In the genomic region with DNA sequence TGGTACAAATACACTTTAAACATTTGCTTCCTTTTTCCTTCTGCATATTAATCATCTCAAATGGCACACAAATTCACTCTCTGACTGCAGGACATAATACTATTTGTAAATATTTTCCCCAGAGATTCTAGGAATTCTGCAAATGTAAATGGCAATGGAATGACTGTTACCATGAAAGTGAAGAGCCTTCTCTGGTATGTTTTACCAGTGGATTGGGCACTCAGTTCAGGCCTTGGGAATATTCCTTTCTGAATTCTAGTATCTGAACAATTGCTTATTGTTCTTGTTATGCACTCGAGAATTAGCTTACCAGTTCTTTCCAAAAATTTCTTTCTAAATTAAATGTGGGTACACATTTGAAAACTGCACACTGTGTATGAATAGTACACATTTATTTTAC, we compare ENCODE assay signal across 14 cellular contexts.
"Had no signal": no experiment of that assay in that cellular context is flagged by ENCODE, and none has a peak within 500 bp of the region (broad histone marks: within the 10 kb centered on the region; RNA-seq: fewer than 3 reads in every experiment).

No MANE protein-coding gene starts in this region.

- H3K27ac ChIP-seq: ascending aorta, lower lobe of right lung, neutrophil, right atrium auricular region, transverse colon had no signal

- H3K27ac Mint-ChIP-seq: activated CD4-positive, alpha-beta memory T cell treated with anti-CD3 and anti-CD28 coated beads, Interleukin-2, amount 10 ng/mL, durations not matched to agents 7 days and 5 days; activated T-cell treated with anti-CD3 and anti-CD28 coated beads, Interleukin-2, amount 50 U/mL, for 72 hours; immature natural killer cell; naive thymus-derived CD4-positive, alpha-beta T cell; stimulated activated effector memory CD8-positive, alpha-beta T cell treated with anti-CD3 and anti-CD28 coated beads, Interleukin-12 subunit alpha, Interleukin-12 subunit beta, amount 100 ng/mL, for 72 hours had no signal

- H3K27me3 ChIP-seq: ascending aorta, neutrophil, right atrium auricular region, transverse colon had no signal

- H3K4me3 ChIP-seq: ascending aorta, lower lobe of right lung, right atrium auricular region, transverse colon had no signal

- H3K4me1 Mint-ChIP-seq: activated CD4-positive, alpha-beta memory T cell treated with anti-CD3 and anti-CD28 coated beads, Interleukin-2, amount 10 ng/mL, durations not matched to agents 7 days and 5 days; immature natural killer cell; stimulated activated effector memory CD8-positive, alpha-beta T cell treated with anti-CD3 and anti-CD28 coated beads, Interleukin-12 subunit alpha, Interleukin-12 subunit beta, amount 100 ng/mL, for 72 hours had no signal

- H3K9me3 Mint-ChIP-seq: activated CD4-positive, alpha-beta memory T cell treated with anti-CD3 and anti-CD28 coated beads, Interleukin-2, amount 10 ng/mL, durations not matched to agents 7 days and 5 days; activated T-cell treated with anti-CD3 and anti-CD28 coated beads, Interleukin-2, amount 50 U/mL, for 72 hours; immature natural killer cell; naive thymus-derived CD4-positive, alpha-beta T cell; stimulated activated effector memory CD8-positive, alpha-beta T cell treated with anti-CD3 and anti-CD28 coated beads, Interleukin-12 subunit alpha, Interleukin-12 subunit beta, amount 100 ng/mL, for 72 hours had no signal

- DNase-seq: activated CD4-positive, alpha-beta memory T cell treated with anti-CD3 and anti-CD28 coated beads, Interleukin-2, amount 10 ng/mL, durations not matched to agents 7 days and 5 days; activated CD4-positive, alpha-beta T cell treated with anti-CD3 and anti-CD28 coated beads for 1 hour; activated naive CD4-positive, alpha-beta T cell; activated T-cell treated with anti-CD3 and anti-CD28 coated beads, Interleukin-2, amount 50 U/mL, for 72 hours; immature natural killer cell; left cardiac atrium; lower lobe of right lung; naive thymus-derived CD4-positive, alpha-beta T cell; T-helper 9 cell; transverse colon had no signal

- H3K27me3 Mint-ChIP-seq: activated CD4-positive, alpha-beta memory T cell treated with anti-CD3 and anti-CD28 coated beads, Interleukin-2, amount 10 ng/mL, durations not matched to agents 7 days and 5 days; naive thymus-derived CD4-positive, alpha-beta T cell had no signal

- H3K9me3 ChIP-seq: ascending aorta, lower lobe of right lung, neutrophil, right atrium auricular region, transverse colon had no signal

- H3K4me3 Mint-ChIP-seq: activated CD4-positive, alpha-beta memory T cell treated with anti-CD3 and anti-CD28 coated beads, Interleukin-2, amount 10 ng/mL, durations not matched to agents 7 days and 5 days; activated T-cell treated with anti-CD3 and anti-CD28 coated beads, Interleukin-2, amount 50 U/mL, for 72 hours; immature natural killer cell; naive thymus-derived CD4-positive, alpha-beta T cell; stimulated activated effector memory CD8-positive, alpha-beta T cell treated with anti-CD3 and anti-CD28 coated beads, Interleukin-12 subunit alpha, Interleukin-12 subunit beta, amount 100 ng/mL, for 72 hours had no signal

- H3K4me1 ChIP-seq: ascending aorta, lower lobe of right lung, right atrium auricular region had no signal
